In the genomic region with DNA sequence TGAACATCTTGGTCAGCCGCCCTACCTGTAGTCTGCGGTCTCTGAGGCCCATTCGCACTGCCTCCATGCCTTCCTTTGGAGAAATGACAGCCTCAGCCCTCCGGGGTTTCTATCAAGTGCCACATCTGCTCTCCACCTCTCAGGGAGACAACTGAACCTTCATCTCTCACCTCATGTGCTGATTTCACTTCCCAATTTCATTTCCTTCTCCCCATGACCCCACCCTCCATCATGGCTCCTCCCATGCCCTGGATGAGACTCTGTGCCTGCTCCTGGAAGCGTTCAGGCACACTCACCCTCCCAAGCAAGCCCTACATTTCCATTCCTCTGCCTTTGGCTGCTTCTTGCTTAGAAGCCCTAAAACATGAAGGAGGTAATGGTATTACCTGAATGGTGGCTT, we compare ENCODE assay signal across 14 cellular contexts. TPM values are rescaled to one million over a fixed set of nuclear protein-coding genes. Genes with fewer than 3 reads are reported as not detected.
DNase-seq lines count a peak whose midpoint lies in the region; ATAC-seq and TF ChIP-seq lines count a peak whose summit lies in the region.
"Had no signal": no experiment of that assay in that cellular context is flagged by ENCODE, and none has a peak within 500 bp of the region (broad histone marks: within the 10 kb centered on the region; RNA-seq: fewer than 3 reads in every experiment).

No MANE protein-coding gene starts in this region.

- no peak for TF ChIP-seq POLR2A in uterus (IDR thresholded peaks at IDR 0.05)

- H3K36me3 ChIP-seq in uterus: no peaks in the 10 kb centered on the region

- ATAC-seq in GM21381 (IDR thresholded peaks at IDR 0.05; ENCODE audit: unreplicated experiment): peak; percentile 63

- H3K27me3 Mint-ChIP-seq in chondrocyte (ENCODE audit: low read depth): peaks cover 7% of the 10 kb centered on the region

- no peaks in the 10 kb centered on the region for H3K36me3 Mint-ChIP-seq in chondrocyte (ENCODE audit: low read depth)
- H3K36me3 Mint-ChIP-seq: CD8-positive, alpha-beta memory T cell had no signal

- no peaks in the 10 kb centered on the region for H3K4me1 ChIP-seq in uterus

- in situ Hi-C loops in KBM-7 (cut with MboI; ENCODE audit: low pct_unique_long_range_greater_than_20kb, low sequenced_read_pairs): loop anchor here (25.0 kb wide), 1 partner anchor 173 kb away; the partner anchor contains the start of gene SEC31B

- H3K9me3 ChIP-seq in uterus: no peaks in the 10 kb centered on the region

- no peak for TF ChIP-seq CTCF in GM12864 (IDR thresholded peaks at IDR 0.05; ENCODE audit: low read depth, low read length, missing control alignments)
- TF ChIP-seq CTCF in dorsolateral prefrontal cortex (IDR thresholded peaks at IDR 0.05 in 54 of 56, conservative IDR thresholded peaks at IDR 0.05 in 2 of 56; ENCODE audit: low read depth in 1 of 56, partially characterized antibody in 56 of 56): no peak
- TF ChIP-seq CTCF in chondrocyte (IDR thresholded peaks at IDR 0.05): no peak
- TF ChIP-seq CTCF in uterus (IDR thresholded peaks at IDR 0.05): no peak

- no peak overlapping the region for H3K4me3 Mint-ChIP-seq in chondrocyte (ENCODE audit: unreplicated experiment)
- H3K4me3 Mint-ChIP-seq: activated CD4-positive, alpha-beta memory T cell treated with anti-CD3 and anti-CD28 coated beads, Interleukin-2, amount 10 ng/mL, durations not matched to agents 7 days and 5 days; CD8-positive, alpha-beta memory T cell had no signal

- no peaks in the 10 kb centered on the region for H3K9me3 Mint-ChIP-seq in chondrocyte (ENCODE audit: low read depth)
- H3K9me3 Mint-ChIP-seq: activated CD4-positive, alpha-beta memory T cell treated with anti-CD3 and anti-CD28 coated beads, Interleukin-2, amount 10 ng/mL, durations not matched to agents 7 days and 5 days; CD8-positive, alpha-beta memory T cell had no signal

- intact Hi-C loops in dorsolateral prefrontal cortex (cut with DNase I): loop anchor here in 1 of 2 donors (2.0 to 5.0 kb wide), 2 partner anchors 52 to 94 kb away; partner anchors contain the start of gene BLOC1S2
- intact Hi-C loops in uterus (cut with DNase I; ENCODE audit: low total_unique reads): no loop called here

- H3K27ac ChIP-seq in dorsolateral prefrontal cortex (peak overlapping the region in 35 of 59 donors; percentile 6 to 99 (median 66)), uterus (no peak overlapping the region)

- H3K27ac Mint-ChIP-seq in chondrocyte (ENCODE audit: unreplicated experiment): no peak overlapping the region
- H3K27ac Mint-ChIP-seq: activated CD4-positive, alpha-beta memory T cell treated with anti-CD3 and anti-CD28 coated beads, Interleukin-2, amount 10 ng/mL, durations not matched to agents 7 days and 5 days had no signal

- H3K4me3 ChIP-seq in GM12864 (ENCODE audit: low read depth, low read length) (no peak overlapping the region), dorsolateral prefrontal cortex (no peak overlapping the region), uterus (no peak overlapping the region)

- H3K4me1 Mint-ChIP-seq in chondrocyte (ENCODE audit: low read depth): peaks cover 8% of the 10 kb centered on the region
- H3K4me1 Mint-ChIP-seq: CD8-positive, alpha-beta memory T cell had no signal

- H3K27me3 ChIP-seq in dorsolateral prefrontal cortex (no peaks in the 10 kb centered on the region), uterus (no peaks in the 10 kb centered on the region)

- DNase-seq in GM12864 (ENCODE audit: low read depth) (peak; percentile 53), KBM-7 (peak; percentile 45), dorsolateral prefrontal cortex (no peak), chondrocyte (ENCODE audit: low spot score) (no peak), uterus (no peak), NCI-H2227 treated with DMSO at 0.1 percent for 48 hours (lab: John Stamatoyannopoulos, UW) (no peak)
- DNase-seq in effector CD8-positive, alpha-beta T cell (lab: John Stamatoyannopoulos, UW): no peak
- DNase-seq: activated CD4-positive, alpha-beta memory T cell treated with anti-CD3 and anti-CD28 coated beads, Interleukin-2, amount 10 ng/mL, durations not matched to agents 7 days and 5 days; aorta; CD8-positive, alpha-beta memory T cell; SHP77 treated with DMSO at 0.1 percent for 48 hours; stimulated activated CD4-positive, alpha-beta T cell treated with anti-CD3 and anti-CD28 coated beads, Interleukin-1b, Interleukin-23, amount 100 ng/mL, for 48 hours had no signal

RNA-seq across cellular contexts. Expression of gene SCD, which starts 7.8 kb away (rescaled TPM):
- total RNA-seq in dorsolateral prefrontal cortex (1,000 to 10,000 TPM in 2 of 120 experiments, 100 to 1,000 TPM in 118; 133 to 1,473 (median 374) TPM), chondrocyte (54.4 to 74.1 TPM (median 72.2 TPM) in 3 replicates), uterus (10 to 100 TPM in 1 of 4 donors, 1 to 10 TPM in 2, under 1 TPM in 1; 0.59 to 29.8 (median 6.0) TPM)

RNA-seq across cellular contexts. Expression of gene PKD2L1, which starts 9.2 kb away (rescaled TPM):
- 10 to 100 TPM in 9 of 120 experiments, 1 to 10 TPM in 108, under 1 TPM in 3; 0.25 to 18.1 (median 4.4) TPM for total RNA-seq in dorsolateral prefrontal cortex
- not detected in 3 replicates for total RNA-seq in chondrocyte
- total RNA-seq in uterus: not detected
- total RNA-seq: CD8-positive, alpha-beta memory T cell; epithelial cell of proximal tubule had no signal

RNA-seq across cellular contexts. Expression of gene BLOC1S2, which starts 52.8 kb away (rescaled TPM):
- total RNA-seq in dorsolateral prefrontal cortex: 10 to 100 TPM; 29.3 to 92.1 (median 61.9) TPM
- 25.9 to 35.1 TPM (median 29.7 TPM) in 3 replicates for total RNA-seq in chondrocyte
- total RNA-seq in uterus: 10 to 100 TPM in 2 of 4 donors, 1 to 10 TPM in 1, under 1 TPM in 1; 0.51 to 22.7 (median 13.3) TPM

Comparison
In these comparisons a context has a peak if more than half of its experiments do, and no peak if none do; other contexts are left out.
1. DNase-seq: peak in GM12864 (single experiment) and KBM-7 (single experiment); none in dorsolateral prefrontal cortex (0 of 10), chondrocyte (single experiment), effector CD8-positive, alpha-beta T cell (single experiment), uterus (0 of 2) and NCI-H2227 treated with DMSO at 0.1 percent for 48 hours (single experiment).
2. H3K27ac ChIP-seq: peak in dorsolateral prefrontal cortex (35 of 59); none in uterus (0 of 2).